25 cellular contexts compared by ENCODE assay signal in the genomic region with DNA sequence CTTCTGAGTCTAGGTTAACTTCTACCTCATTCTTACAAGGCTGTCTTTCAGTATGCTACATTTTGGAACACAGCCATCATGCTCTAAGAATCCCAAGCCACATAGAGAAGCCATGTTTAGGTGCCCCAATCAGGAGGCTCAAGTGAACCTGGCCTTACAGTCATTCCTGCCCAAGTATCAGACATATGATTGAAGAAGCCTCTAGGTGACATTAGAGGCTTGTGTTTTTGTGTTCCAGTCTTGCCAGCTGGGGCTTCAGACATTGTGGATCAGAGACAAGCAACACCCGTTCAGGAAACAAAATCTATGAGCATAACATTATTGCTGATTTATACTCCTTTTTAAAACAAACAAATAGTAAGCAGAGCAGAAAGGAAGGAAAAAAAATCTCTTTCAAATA. TPM values are rescaled to one million over a fixed set of nuclear protein-coding genes. Genes with fewer than 3 reads are reported as not detected.
DNase-seq lines count a peak whose midpoint lies in the region; ATAC-seq, FAIRE-seq and TF ChIP-seq lines count a peak whose summit lies in the region.
"Had no signal": no experiment of that assay in that cellular context is flagged by ENCODE, and none has a peak within 500 bp of the region (broad histone marks: within the 10 kb centered on the region; RNA-seq: fewer than 3 reads in every experiment).

No MANE protein-coding gene starts in this region.

- DNase-seq in GM10266 (ENCODE audit: extremely low spot score) (no peak), GM23338 (ENCODE audit: low spot score) (no peak), GM12878 (ENCODE audit: low read depth, low spot score) (no peak), NCI-H345 (lab: John Stamatoyannopoulos, UW) (no peak), OCI-M1 (lab: John Stamatoyannopoulos, UW) (no peak), GM19239 (ENCODE audit: insufficient read length, low spot score) (no peak)
- DNase-seq: 8988T; ACHN; AML-193; BE2C; CD4-positive, alpha-beta T cell; CD8-positive, alpha-beta memory T cell; DMS 273 treated with DMSO at 0.1 percent for 48 hours; DMS79; EL; GDM1; GM23248; H9 had no signal

- H3K36me3 ChIP-seq in GM23338 (ENCODE audit: insufficient read depth) (no peaks in the 10 kb centered on the region), GM12878 (ENCODE audit: control insufficient read depth in 2 of 2, insufficient read depth in 2 of 2, low read length in 1 of 2) (no peaks in the 10 kb centered on the region)
- H3K36me3 ChIP-seq: BE2C; BLaER1 treated with 17β-estradiol and CSF1 and Interleukin-3, amounts not matched to agents 10 nM and 100 nM had no signal

- H3K36me3 Mint-ChIP-seq in GM23338 (ENCODE audit: low read depth), result no peaks in the 10 kb centered on the region
- H3K36me3 Mint-ChIP-seq: CD14-positive monocyte; CD8-positive, alpha-beta memory T cell had no signal

- H2AFZ ChIP-seq in GM23338 (0 out of 2 replicates have a peak overlapping the region, but pooled peaks have one; percentile 59), GM12878 (ENCODE audit: control insufficient read depth, low read depth, low read length) (no peak overlapping the region)
- H2AFZ ChIP-seq: GM23248 had no signal

- FAIRE-seq in GM12878 (lab: Jason Lieb, UNC), result no peak
- FAIRE-seq in GM19239 (lab: Jason Lieb, UNC), result no peak
- FAIRE-seq: A549, D721Med, GM12892 had no signal

- no peaks in the 10 kb centered on the region for H3K9me3 ChIP-seq in GM12878 (replicated peaks; ENCODE audit: control insufficient read depth, insufficient read depth, low read length)
- H3K9me3 ChIP-seq: A549; BE2C; BLaER1 treated with 17β-estradiol and CSF1 and Interleukin-3, amounts not matched to agents 10 nM and 100 nM had no signal

- no peaks in the 10 kb centered on the region for H3K4me1 ChIP-seq in GM23338 (ENCODE audit: insufficient read depth)
- H3K4me1 ChIP-seq in GM12878 (ENCODE audit: control insufficient read depth, insufficient read depth, low read length), result no peaks in the 10 kb centered on the region
- H3K4me1 ChIP-seq: A549; BLaER1 treated with 17β-estradiol and CSF1 and Interleukin-3, amounts not matched to agents 10 nM and 100 nM had no signal

- no peaks in the 10 kb centered on the region for H3K9me2 ChIP-seq in GM23338 (ENCODE audit: insufficient read depth)

- H3K9me3 Mint-ChIP-seq in GM23338, result no peaks in the 10 kb centered on the region
- H3K9me3 Mint-ChIP-seq: CD14-positive monocyte; CD4-positive, alpha-beta T cell; CD8-positive, alpha-beta memory T cell; H9 had no signal

- H4K20me1 ChIP-seq in GM23338 (replicated peaks; ENCODE audit: insufficient read depth) (no peaks in the 10 kb centered on the region), GM12878 (ENCODE audit: control insufficient read depth, insufficient read depth) (no peaks in the 10 kb centered on the region)
- H4K20me1 ChIP-seq: BLaER1 treated with 17β-estradiol and CSF1 and Interleukin-3, amounts not matched to agents 10 nM and 100 nM had no signal

- BruUV-seq in GM12878 (replicated peaks; lab: Mats Ljungman, UMichigan), result no TSS peak

- H3K4me3 ChIP-seq in GM23338, result no peak overlapping the region
- H3K4me3 ChIP-seq in GM12878, result no peak overlapping the region
- H3K4me3 ChIP-seq: A549; BLaER1 treated with 17β-estradiol and CSF1 and Interleukin-3, amounts not matched to agents 10 nM and 100 nM; GM23248 had no signal

- no peak overlapping the region for H3K27ac Mint-ChIP-seq in GM23338
- H3K27ac Mint-ChIP-seq: CD14-positive monocyte; CD4-positive, alpha-beta T cell; CD8-positive, alpha-beta memory T cell; H9 had no signal

- no peak for ATAC-seq in GM23338
- ATAC-seq in HG02798 (IDR thresholded peaks at IDR 0.05; ENCODE audit: poor library complexity, unreplicated experiment), result peak; percentile 53
- no peak for ATAC-seq in GM12878
- ATAC-seq: A549, HCT116 had no signal

- CTCF ChIA-PET in GM12878 (lab: Yijun Ruan, JAX), result interaction anchor here (0.6 kb wide), 2 partner anchors 49 to 220 kb away, joined by 3 read pairs; no protein-coding TSS in a partner anchor

- no peak overlapping the region for H3K4me3 Mint-ChIP-seq in GM23338
- H3K4me3 Mint-ChIP-seq: CD14-positive monocyte; CD4-positive, alpha-beta T cell; CD8-positive, alpha-beta memory T cell; H9 had no signal

- no peaks in the 10 kb centered on the region for H3F3A ChIP-seq in GM23338 (replicated peaks; ENCODE audit: low read depth)

- 0% methylated on average over 1 of the region's 1 CpG for WGBS in GM12878 (ENCODE audit: insufficient coverage, insufficient replicate concordance, low lambda C conversion rate, missing lambda C conversion rate)

- SMC1A ChIA-PET in GM12878 (lab: Charles Lee; ENCODE audit: uncharacterized antibody, unreplicated experiment), result interaction anchor here (0.8 to 1.3 kb wide), 2 partner anchors 220 to 248 kb away, joined by 3 to 4 read pairs; no protein-coding TSS in a partner anchor

- H3K4me2 ChIP-seq in GM23338, result no peak overlapping the region
- no peak overlapping the region for H3K4me2 ChIP-seq in GM12878 (ENCODE audit: control insufficient read depth, insufficient read depth)
- H3K4me2 ChIP-seq: A549; BLaER1 treated with 17β-estradiol and CSF1 and Interleukin-3, amounts not matched to agents 10 nM and 100 nM had no signal

- no peak for TF ChIP-seq EP300 in GM12878 (IDR thresholded peaks at IDR 0.05; ENCODE audit: borderline replicate concordance in 1 of 2, control insufficient read depth in 1 of 2, low read depth in 2 of 2, low read length in 2 of 2)

- H3K79me2 ChIP-seq in GM23338 (replicated peaks; ENCODE audit: insufficient read depth), result no peaks in the 10 kb centered on the region
- H3K79me2 ChIP-seq in GM12878 (ENCODE audit: control insufficient read depth, insufficient read depth, low read length), result no peaks in the 10 kb centered on the region

- RAD21 ChIA-PET in GM12878 (lab: Charles Lee; ENCODE audit: unreplicated experiment), result no interaction called here

- intact Hi-C loops in GM12878 (cut with micrococcal nuclease; ENCODE audit: unreplicated experiment), result loop anchor here (5.0 kb wide), 1 partner anchor 225 kb away; no protein-coding TSS in a partner anchor

- H3K27ac ChIP-seq in GM23338 (ENCODE audit: low read depth), result no peak overlapping the region
- no peak overlapping the region for H3K27ac ChIP-seq in GM12878 (ENCODE audit: control insufficient read depth, insufficient read depth)
- H3K27ac ChIP-seq: A549; BLaER1 treated with 17β-estradiol and CSF1 and Interleukin-3, amounts not matched to agents 10 nM and 100 nM; GM23248 had no signal

- TF ChIP-seq POLR2A in GM12878 (IDR thresholded peaks at IDR 0.05; ENCODE audit: low read depth, low read length), result no peak

- POLR2A ChIA-PET in GM12878 (lab: Charles Lee), result no interaction called here

- H3K27me3 ChIP-seq in GM23338 (ENCODE audit: insufficient read depth) (no peaks in the 10 kb centered on the region), GM12878 (replicated peaks in 1 of 2; ENCODE audit: control insufficient read depth in 2 of 2, insufficient read depth in 2 of 2, low read length in 1 of 2) (no peaks in the 10 kb centered on the region)
- H3K27me3 ChIP-seq: BE2C; BLaER1 treated with 17β-estradiol and CSF1 and Interleukin-3, amounts not matched to agents 10 nM and 100 nM had no signal

- H3K27me3 Mint-ChIP-seq in GM23338 (ENCODE audit: insufficient read depth, low read depth, poor library complexity), result no peaks in the 10 kb centered on the region
- H3K27me3 Mint-ChIP-seq: CD4-positive, alpha-beta T cell had no signal

- no peak overlapping the region for H3K9ac ChIP-seq in GM12878 (ENCODE audit: control insufficient read depth, insufficient read depth, low read length)
- H3K9ac ChIP-seq: BLaER1 treated with 17β-estradiol and CSF1 and Interleukin-3, amounts not matched to agents 10 nM and 100 nM; GM23248 had no signal

- H3K4me1 Mint-ChIP-seq in GM23338, result no peaks in the 10 kb centered on the region
- H3K4me1 Mint-ChIP-seq: CD14-positive monocyte, H9 had no signal

- TF ChIP-seq RAD21 in GM12878 (IDR thresholded peaks at IDR 0.05; ENCODE audit: insufficient read depth, low read depth, low read length), result peak; percentile 50; the same call in 1 of the 2 replicates

- TF ChIP-seq CTCF in GM10266 (IDR thresholded peaks at IDR 0.05; ENCODE audit: control insufficient read depth, insufficient read depth, low read depth, missing control alignments) (peak; percentile 3), GM23338 (conservative IDR thresholded peaks at IDR 0.05; ENCODE audit: low read depth in 2 of 2) (no peak), GM12878 (IDR thresholded peaks at IDR 0.05 in 2 of 3, conservative IDR thresholded peaks at IDR 0.05 in 1 of 3; ENCODE audit: control insufficient read depth in 2 of 3, extremely low read depth in 1 of 3, insufficient read depth in 1 of 3, low read depth in 3 of 3, low read length in 3 of 3) (peak in 1 of 3 experiments; percentile 20; a peak in 2 of 6 replicates)

- in situ Hi-C loops in GM12878 (cut with MboI), result no loop called here

TF ChIP-seq in GM23338, 12 proteins besides CTCF, POLR2A, EP300 and RAD21 (continues in another document):
- TF ChIP-seq ZNF114 (CRISPR knock-in tag; IDR thresholded peaks at IDR 0.05), result no peak
- no peak for TF ChIP-seq CREB1 (CRISPR knock-in tag; IDR thresholded peaks at IDR 0.05; ENCODE audit: low read depth)
- no peak for TF ChIP-seq ZNF331 (CRISPR knock-in tag; IDR thresholded peaks at IDR 0.05; ENCODE audit: low read depth)

RNA-seq across cellular contexts. Expression of gene SLC16A7, which starts 8.1 kb away (rescaled TPM):
- total RNA-seq in GM23338 (2014; rRNA removed; shearing (Covaris generic)), result 4.3 and 5.7 TPM in 2 replicates
- polyA plus RNA-seq in GM23338 (2016; fragmentation: Nextera tagmentation; extraction: Ambion mirVana), result 1.5 and 2.8 TPM in 2 replicates
- total RNA-seq in GM12878 (2013; cell fraction: nucleolus; rRNA removed), result 27.9 and 41.1 TPM in 2 replicates
- 11.0 and 11.1 TPM in 2 replicates for total RNA-seq in GM12878 (2014; rRNA removed)
- 11.9 and 12.9 TPM in 2 replicates for total RNA-seq in GM12878 (2014; rRNA removed; fragmentation: Illumina TruSeq; extraction: Trizol)
- total RNA-seq in GM12878 (2021), result 10.6 and 12.5 TPM in 2 replicates
- polyA plus RNA-seq in GM12878 (2011; ENCODE audit: low read depth), result 1.4 TPM
- polyA plus RNA-seq in GM12878 (2011; rRNA removed), result 10.7 and 15.6 TPM in 2 replicates
- 4.0 and 6.3 TPM in 2 replicates for polyA plus RNA-seq in GM12878 (2011; cell fraction: cytosol; rRNA removed)
- 8.6 TPM in 2 replicates for polyA plus RNA-seq in GM12878 (2011; cell fraction: nucleus; rRNA removed)
- polyA plus RNA-seq in GM12878 (2012), result 2.8 and 2.9 TPM in 2 replicates
- 5.1 and 6.5 TPM in 2 replicates for polyA plus RNA-seq in GM12878 (2014; fragmentation: Illumina TruSeq; extraction: Trizol)
- 1 to 10 TPM; 1.5 to 4.2 TPM for polyA plus RNA-seq in GM12878 (2014; fragmentation: Nextera tagmentation; extraction: Ambion mirVana)
- 4.7 and 5.3 TPM in 2 replicates for polyA plus RNA-seq in GM12878 (2014; rRNA removed)
- 1 to 10 TPM; 5.2 to 6.8 TPM for polyA plus RNA-seq in GM12878 (2016; fragmentation: Nextera tagmentation; extraction: Ambion mirVana)
- polyA minus RNA-seq in GM12878 (2011; rRNA and poly(A)+ RNA removed), result 27.7 and 35.1 TPM in 2 replicates
- 9.2 and 12.3 TPM in 2 replicates for polyA minus RNA-seq in GM12878 (2011; cell fraction: cytosol; rRNA and poly(A)+ RNA removed)
- 36.3 and 47.2 TPM in 2 replicates for polyA minus RNA-seq in GM12878 (2011; cell fraction: nucleus; rRNA and poly(A)+ RNA removed)
